Comparison of ENCODE assay signal across 1 cellular context in the genomic region with DNA sequence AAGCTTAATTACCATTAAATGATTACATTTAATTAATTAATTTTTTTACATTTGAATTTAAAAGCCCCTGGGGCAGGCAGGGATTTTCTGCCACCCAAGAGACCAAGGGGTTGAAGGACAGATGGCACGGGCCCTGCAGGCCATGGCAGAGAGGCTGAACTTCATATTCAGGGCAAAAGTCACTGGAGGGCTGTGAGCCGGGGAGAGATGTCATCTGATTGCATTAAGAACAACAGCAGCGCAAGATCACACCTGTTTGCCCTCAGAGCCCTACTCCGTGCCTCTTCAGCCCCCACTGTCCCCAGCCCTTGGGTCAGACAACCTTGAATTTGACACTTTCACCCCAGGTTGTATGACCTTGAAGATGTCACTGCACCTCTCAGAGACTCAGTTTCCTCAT. TPM values are rescaled to one million over a fixed set of nuclear protein-coding genes. Genes with fewer than 3 reads are reported as not detected.
"Had no signal": no experiment of that assay in that cellular context is flagged by ENCODE, and none has a peak within 500 bp of the region (broad histone marks: within the 10 kb centered on the region; RNA-seq: fewer than 3 reads in every experiment).

No MANE protein-coding gene starts in this region.

RNA-seq across cellular contexts. Expression of a gene that starts 55.7 kb away (rescaled TPM):
- total RNA-seq: esophagus mucosa had no signal
